In genomic region chr11:6387811-6388599, GRCh38 we compare ENCODE assay signal across 12 cellular contexts. TPM values are rescaled to one million over a fixed set of nuclear protein-coding genes. Genes with fewer than 3 reads are reported as not detected.
A peak's percentile ranks its signal among the peaks of the same experiment; 100 is the strongest.
DNase-seq lines count a peak whose midpoint lies in the region; ATAC-seq, FAIRE-seq and TF ChIP-seq lines count a peak whose summit lies in the region.
"Had no signal": no experiment of that assay in that cellular context is flagged by ENCODE, and none has a peak within 500 bp of the region (broad histone marks: within the 10 kb centered on the region; RNA-seq: fewer than 3 reads in every experiment).

No MANE protein-coding gene starts in this region.

- peaks cover 17% of the 10 kb centered on the region for H3K36me3 Mint-ChIP-seq in activated CD8-positive, alpha-beta T cell treated with anti-CD3 and anti-CD28 coated beads, Interleukin-2, amount 10 ng/mL, durations not matched to agents 7 days and 5 days (ENCODE audit: low read depth)

- peak overlapping the region; percentile 50 for H3K4me2 ChIP-seq in skeletal muscle satellite cell (ENCODE audit: low read length)

- H3K27ac ChIP-seq in kidney (ENCODE audit: low read depth in 2 of 2, low read length in 2 of 2) = peak overlapping the region; percentile 36 to 81

- peaks cover 8 to 11% of the 10 kb centered on the region in 2 donors for H3K4me1 ChIP-seq in kidney (ENCODE audit: control insufficient read depth in 1 of 2, insufficient read depth in 1 of 2, low read depth in 1 of 2, low read length in 2 of 2)
- peaks cover 33% of the 10 kb centered on the region for H3K4me1 ChIP-seq in skeletal muscle satellite cell (ENCODE audit: control insufficient read depth, insufficient read depth, low read length)

- intact Hi-C loops in kidney (cut with DNase I) = loop anchor here (10.0 kb wide), 1 partner anchor 117 kb away; no protein-coding TSS in a partner anchor

- CTCF ChIA-PET in activated CD8-positive, alpha-beta T cell treated with anti-CD3 and anti-CD28 coated beads, Interleukin-2, amount 10 ng/mL, durations not matched to agents 7 days and 5 days (lab: Charles Lee) = interaction anchor here (0.8 to 6.3 kb wide), 10 partner anchors 10 to 367 kb away, joined by 3 to 92 read pairs (median 3); no protein-coding TSS in a partner anchor

- H3K27ac Mint-ChIP-seq in activated CD8-positive, alpha-beta T cell treated with anti-CD3 and anti-CD28 coated beads, Interleukin-2, amount 10 ng/mL, durations not matched to agents 7 days and 5 days = no peak overlapping the region

- ATAC-seq in activated CD8-positive, alpha-beta T cell treated with anti-CD3 and anti-CD28 coated beads, Interleukin-2, amount 10 ng/mL, durations not matched to agents 7 days and 5 days = no peak

- no peak overlapping the region for H3K9ac ChIP-seq in kidney (ENCODE audit: low read length in 2 of 2)
- peak overlapping the region; percentile 9 for H3K9ac ChIP-seq in skeletal muscle satellite cell (ENCODE audit: low read depth, low read length)

- H3K4me3 Mint-ChIP-seq in activated CD8-positive, alpha-beta T cell treated with anti-CD3 and anti-CD28 coated beads, Interleukin-2, amount 10 ng/mL, durations not matched to agents 7 days and 5 days = no peak overlapping the region

- in situ Hi-C loops in astrocyte of the spinal cord (cut with HindIII; ENCODE audit: low sequenced_read_pairs) = no loop called here

- H3K36me3 ChIP-seq in kidney (ENCODE audit: control insufficient read depth in 1 of 2, insufficient read depth in 2 of 2, low read length in 2 of 2) = no peaks in the 10 kb centered on the region
- H3K36me3 ChIP-seq in skeletal muscle satellite cell (ENCODE audit: insufficient read depth, low read length) = peaks cover 4% of the 10 kb centered on the region

- H3K27me3 ChIP-seq in skeletal muscle satellite cell (ENCODE audit: control insufficient read depth, insufficient read depth, low read length) = no peaks in the 10 kb centered on the region

- FAIRE-seq in GM12892 (lab: Jason Lieb, UNC) (peak; percentile 33), kidney (lab: Jason Lieb, UNC) (no peak)
- FAIRE-seq: HTR-8/SVneo, keratinocyte had no signal

- TF ChIP-seq POLR2A in GM12892 (IDR thresholded peaks at IDR 0.05; ENCODE audit: low read depth, low read length) = no peak

- H3K4me3 ChIP-seq in astrocyte of the spinal cord (ENCODE audit: low read depth, low read length) = no peak overlapping the region
- H3K4me3 ChIP-seq in kidney (ENCODE audit: low read length in 2 of 2) = no peak overlapping the region
- no peak overlapping the region for H3K4me3 ChIP-seq in skeletal muscle satellite cell (ENCODE audit: low read length)

- DNase-seq in GM12892 (ENCODE audit: insufficient read length) = no peak
- DNase-seq in astrocyte of the spinal cord (ENCODE audit: low read depth, low spot score) = peak; percentile 49
- no peak for DNase-seq in kidney
- no peak for DNase-seq in MV-4-11 (lab: John Stamatoyannopoulos, UW)
- DNase-seq in activated CD4-positive, CD25-positive, alpha-beta regulatory T cell (lab: John Stamatoyannopoulos, UW) = no peak
- DNase-seq in iPS-NIHi11 (ENCODE audit: low spot score) = no peak
- no peak for DNase-seq in activated CD8-positive, alpha-beta T cell treated with anti-CD3 and anti-CD28 coated beads, Interleukin-2, amount 10 ng/mL, durations not matched to agents 7 days and 5 days
- DNase-seq: NCI-H345; stimulated activated CD4-positive, alpha-beta T cell treated with anti-CD3 and anti-CD28 coated beads, Interleukin-12 subunit alpha, Interleukin-12 subunit beta, amount 100 ng/mL, for 4 hours had no signal

- POLR2A ChIA-PET in activated CD8-positive, alpha-beta T cell treated with anti-CD3 and anti-CD28 coated beads, Interleukin-2, amount 10 ng/mL, durations not matched to agents 7 days and 5 days (lab: Charles Lee) = interaction anchor here (1.0 to 2.7 kb wide), 2 partner anchors 88 to 94 kb away, joined by 3 to 9 read pairs; partner anchors contain the start of genes ARFIP2 and TIMM10B

- no peak for TF ChIP-seq CTCF in astrocyte of the spinal cord (IDR thresholded peaks at IDR 0.05; ENCODE audit: low read depth, low read length)
- no peak for TF ChIP-seq CTCF in kidney (IDR thresholded peaks at IDR 0.05; ENCODE audit: borderline replicate concordance, extremely low read depth, insufficient read depth)

- H3K4me1 Mint-ChIP-seq in activated CD8-positive, alpha-beta T cell treated with anti-CD3 and anti-CD28 coated beads, Interleukin-2, amount 10 ng/mL, durations not matched to agents 7 days and 5 days (ENCODE audit: low read depth) = peaks cover 57% of the 10 kb centered on the region

- peaks cover 4% of the 10 kb centered on the region for H3K27me3 Mint-ChIP-seq in activated CD8-positive, alpha-beta T cell treated with anti-CD3 and anti-CD28 coated beads, Interleukin-2, amount 10 ng/mL, durations not matched to agents 7 days and 5 days (ENCODE audit: low read depth)

- H3K9me3 ChIP-seq in kidney (ENCODE audit: control insufficient read depth in 1 of 2, low read length in 2 of 2) = no peaks in the 10 kb centered on the region
- H3K9me3 ChIP-seq in skeletal muscle satellite cell (replicated peaks; ENCODE audit: low read length) = no peaks in the 10 kb centered on the region

- no peaks in the 10 kb centered on the region for H3K9me3 Mint-ChIP-seq in activated CD8-positive, alpha-beta T cell treated with anti-CD3 and anti-CD28 coated beads, Interleukin-2, amount 10 ng/mL, durations not matched to agents 7 days and 5 days (ENCODE audit: insufficient read depth)

RNA-seq across cellular contexts. Expression of gene SMPD1, which starts 2.3 kb away (rescaled TPM):
- polyA plus RNA-seq in GM12892 (2012; ENCODE audit: missing spikeins) = 5.5 TPM
- total RNA-seq in kidney = 76.0 TPM
- 155 TPM for polyA plus RNA-seq in kidney (ENCODE audit: insufficient read depth, low read depth, low replicate concordance)
- total RNA-seq in skeletal muscle satellite cell (2012; rRNA removed) = 30.1 and 30.7 TPM in 2 replicates
- total RNA-seq in activated CD8-positive, alpha-beta T cell treated with anti-CD3 and anti-CD28 coated beads, Interleukin-2, amount 10 ng/mL, durations not matched to agents 7 days and 5 days = 10 to 100 TPM; 35.5 to 37.1 TPM

RNA-seq across cellular contexts. Expression of gene APBB1, which starts 30.9 kb away (rescaled TPM):
- polyA plus RNA-seq in GM12892 (2012; ENCODE audit: missing spikeins) = 4.2 TPM
- 43.7 TPM for total RNA-seq in kidney
- 67.2 TPM for polyA plus RNA-seq in kidney (ENCODE audit: insufficient read depth, low read depth, low replicate concordance)
- 18.5 and 23.2 TPM in 2 replicates for total RNA-seq in skeletal muscle satellite cell (2012; rRNA removed)
- 10 to 100 TPM; 51.7 to 52.4 TPM for total RNA-seq in activated CD8-positive, alpha-beta T cell treated with anti-CD3 and anti-CD28 coated beads, Interleukin-2, amount 10 ng/mL, durations not matched to agents 7 days and 5 days

RNA-seq across cellular contexts. Expression of gene HPX, which starts 52.8 kb away (rescaled TPM):
- polyA plus RNA-seq in GM12892 (2012; ENCODE audit: missing spikeins) = 0.57 TPM
- 1.3 TPM for total RNA-seq in kidney
- 0.88 TPM for polyA plus RNA-seq in kidney (ENCODE audit: insufficient read depth, low read depth, low replicate concordance)
- 2.2 TPM in 1 of 2 replicates, not detected in the other for total RNA-seq in skeletal muscle satellite cell (2012; rRNA removed)
- not detected for total RNA-seq in activated CD8-positive, alpha-beta T cell treated with anti-CD3 and anti-CD28 coated beads, Interleukin-2, amount 10 ng/mL, durations not matched to agents 7 days and 5 days
